In genomic region chr1:114502080-114502479, GRCh38 we compare ENCODE assay signal across 20 cellular contexts.
"Had no signal": no experiment of that assay in that cellular context is flagged by ENCODE, and none has a peak within 500 bp of the region (broad histone marks: within the 10 kb centered on the region; RNA-seq: fewer than 3 reads in every experiment).

No MANE protein-coding gene starts in this region.

- H3K9me3 Mint-ChIP-seq: dendritic cell treated with granulocyte-macrophage colony-stimulating factor and Interleukin-4, amounts not matched to agents 40 ng/mL and 50 ng/mL, for 4 days; effector memory CD8-positive, alpha-beta T cell; naive thymus-derived CD4-positive, alpha-beta T cell; neural crest cell; stimulated activated memory B cell treated with anti-CD40 and anti-IgM and Interleukin-4, amounts not matched to agents 10 μg/mL and 1 μg/mL and 100 μg/mL, for 72 hours; stimulated activated naive CD8-positive, alpha-beta T cell treated with anti-CD3 and anti-CD28 coated beads, Interleukin-15, Interleukin-2, amounts not matched to agents 100 ng/mL and 50 ng/mL, for 24 hours had no signal

- ATAC-seq: effector memory CD8-positive, alpha-beta T cell; left colon; left ventricle myocardium superior; naive thymus-derived CD4-positive, alpha-beta T cell; sciatic nerve; stimulated activated memory B cell treated with anti-CD40 and anti-IgM and Interleukin-4, amounts not matched to agents 10 μg/mL and 1 μg/mL and 100 μg/mL, for 72 hours had no signal

- H3K27ac Mint-ChIP-seq: dendritic cell treated with granulocyte-macrophage colony-stimulating factor and Interleukin-4, amounts not matched to agents 40 ng/mL and 50 ng/mL, for 4 days; effector memory CD8-positive, alpha-beta T cell; naive thymus-derived CD4-positive, alpha-beta T cell; stimulated activated memory B cell treated with anti-CD40 and anti-IgM and Interleukin-4, amounts not matched to agents 10 μg/mL and 1 μg/mL and 100 μg/mL, for 72 hours; stimulated activated naive CD8-positive, alpha-beta T cell treated with anti-CD3 and anti-CD28 coated beads, Interleukin-15, Interleukin-2, amounts not matched to agents 100 ng/mL and 50 ng/mL, for 24 hours had no signal

- H3K27me3 Mint-ChIP-seq: dendritic cell treated with granulocyte-macrophage colony-stimulating factor and Interleukin-4, amounts not matched to agents 40 ng/mL and 50 ng/mL, for 4 days; effector memory CD8-positive, alpha-beta T cell; naive thymus-derived CD4-positive, alpha-beta T cell; stimulated activated memory B cell treated with anti-CD40 and anti-IgM and Interleukin-4, amounts not matched to agents 10 μg/mL and 1 μg/mL and 100 μg/mL, for 72 hours; stimulated activated naive CD8-positive, alpha-beta T cell treated with anti-CD3 and anti-CD28 coated beads, Interleukin-15, Interleukin-2, amounts not matched to agents 100 ng/mL and 50 ng/mL, for 24 hours had no signal

- H3K27ac ChIP-seq: epithelial cell of prostate, esophagus muscularis mucosa, spleen, tibial artery, upper lobe of left lung, uterus had no signal

- DNase-seq: effector memory CD8-positive, alpha-beta T cell; left colon; left ventricle myocardium superior; mesendoderm; naive thymus-derived CD4-positive, alpha-beta T cell; posterior cingulate gyrus; spleen; stimulated activated CD4-positive, alpha-beta T cell treated with anti-CD3 and anti-CD28 coated beads, Interleukin-15, amount 100 ng/mL, for 24 hours; stimulated activated CD4-positive, alpha-beta T cell treated with anti-CD3 and anti-CD28 coated beads, Interleukin-1b, Interleukin-23, amount 100 ng/mL, for 48 hours; stimulated activated CD4-positive, alpha-beta T cell treated with anti-CD3 and anti-CD28 coated beads, Interleukin-4, amount 100 ng/mL, for 24 hours; tibial artery; upper lobe of left lung; uterus had no signal

- H3K4me1 ChIP-seq: uterus had no signal

- H3K27me3 ChIP-seq: esophagus muscularis mucosa, spleen, tibial artery, upper lobe of left lung, uterus had no signal

- H3K36me3 ChIP-seq: esophagus muscularis mucosa, uterus had no signal

- H3K9me3 ChIP-seq: esophagus muscularis mucosa, spleen, tibial artery, upper lobe of left lung, uterus had no signal

- H3K4me3 ChIP-seq: esophagus muscularis mucosa, spleen, tibial artery, upper lobe of left lung, uterus had no signal

- H3K4me3 Mint-ChIP-seq: dendritic cell treated with granulocyte-macrophage colony-stimulating factor and Interleukin-4, amounts not matched to agents 40 ng/mL and 50 ng/mL, for 4 days; effector memory CD8-positive, alpha-beta T cell; neural crest cell; stimulated activated memory B cell treated with anti-CD40 and anti-IgM and Interleukin-4, amounts not matched to agents 10 μg/mL and 1 μg/mL and 100 μg/mL, for 72 hours; stimulated activated naive CD8-positive, alpha-beta T cell treated with anti-CD3 and anti-CD28 coated beads, Interleukin-15, Interleukin-2, amounts not matched to agents 100 ng/mL and 50 ng/mL, for 24 hours had no signal
